ENCODE assay signal across 2 cellular contexts in the genomic region with DNA sequence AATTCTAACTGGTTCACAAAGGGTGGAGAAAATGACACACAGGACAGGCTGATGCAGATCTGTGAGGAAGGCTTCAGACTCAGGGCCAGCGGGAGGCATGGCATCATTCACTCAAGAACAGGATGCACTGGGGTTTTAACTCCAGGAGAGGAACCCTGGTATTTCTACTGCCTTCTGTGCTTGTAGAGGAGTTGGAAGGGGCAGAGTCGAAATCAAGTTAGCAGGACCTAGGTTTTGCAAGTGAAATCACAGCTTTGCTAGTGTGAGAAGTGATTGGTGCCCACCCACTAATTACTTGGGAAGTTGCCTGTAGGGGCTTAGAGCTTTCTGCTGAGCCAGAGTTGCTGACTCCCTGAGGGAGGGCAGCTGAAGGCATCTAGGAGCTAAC.
TF ChIP-seq lines count a peak whose summit lies in the region.

No MANE protein-coding gene starts in this region.

TF ChIP-seq in HCT116, 20 proteins besides CTCF, POLR2A, EP300 and RAD21 (continued from another document):
- TF ChIP-seq, protein P1, sequence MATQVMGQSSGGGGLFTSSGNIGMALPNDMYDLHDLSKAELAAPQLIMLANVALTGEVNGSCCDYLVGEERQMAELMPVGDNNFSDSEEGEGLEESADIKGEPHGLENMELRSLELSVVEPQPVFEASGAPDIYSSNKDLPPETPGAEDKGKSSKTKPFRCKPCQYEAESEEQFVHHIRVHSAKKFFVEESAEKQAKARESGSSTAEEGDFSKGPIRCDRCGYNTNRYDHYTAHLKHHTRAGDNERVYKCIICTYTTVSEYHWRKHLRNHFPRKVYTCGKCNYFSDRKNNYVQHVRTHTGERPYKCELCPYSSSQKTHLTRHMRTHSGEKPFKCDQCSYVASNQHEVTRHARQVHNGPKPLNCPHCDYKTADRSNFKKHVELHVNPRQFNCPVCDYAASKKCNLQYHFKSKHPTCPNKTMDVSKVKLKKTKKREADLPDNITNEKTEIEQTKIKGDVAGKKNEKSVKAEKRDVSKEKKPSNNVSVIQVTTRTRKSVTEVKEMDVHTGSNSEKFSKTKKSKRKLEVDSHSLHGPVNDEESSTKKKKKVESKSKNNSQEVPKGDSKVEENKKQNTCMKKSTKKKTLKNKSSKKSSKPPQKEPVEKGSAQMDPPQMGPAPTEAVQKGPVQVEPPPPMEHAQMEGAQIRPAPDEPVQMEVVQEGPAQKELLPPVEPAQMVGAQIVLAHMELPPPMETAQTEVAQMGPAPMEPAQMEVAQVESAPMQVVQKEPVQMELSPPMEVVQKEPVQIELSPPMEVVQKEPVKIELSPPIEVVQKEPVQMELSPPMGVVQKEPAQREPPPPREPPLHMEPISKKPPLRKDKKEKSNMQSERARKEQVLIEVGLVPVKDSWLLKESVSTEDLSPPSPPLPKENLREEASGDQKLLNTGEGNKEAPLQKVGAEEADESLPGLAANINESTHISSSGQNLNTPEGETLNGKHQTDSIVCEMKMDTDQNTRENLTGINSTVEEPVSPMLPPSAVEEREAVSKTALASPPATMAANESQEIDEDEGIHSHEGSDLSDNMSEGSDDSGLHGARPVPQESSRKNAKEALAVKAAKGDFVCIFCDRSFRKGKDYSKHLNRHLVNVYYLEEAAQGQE (IDR thresholded peaks at IDR 0.05; ENCODE audit: low read depth) = no peak
- TF ChIP-seq ELF1 (IDR thresholded peaks at IDR 0.05; ENCODE audit: borderline replicate concordance, low read depth) (no peak), CBX3 (IDR thresholded peaks at IDR 0.05; ENCODE audit: low read depth) (no peak), ZNF274 (IDR thresholded peaks at IDR 0.05; ENCODE audit: low read depth, low read length) (no peak), SRF (IDR thresholded peaks at IDR 0.05; ENCODE audit: low read depth) (no peak), POLR2AphosphoS5 (IDR thresholded peaks at IDR 0.05; ENCODE audit: low read depth, low read length) (no peak), JUND (IDR thresholded peaks at IDR 0.05) (no peak), EGR1 (IDR thresholded peaks at IDR 0.05; ENCODE audit: low read depth) (no peak), SP1 (IDR thresholded peaks at IDR 0.05; ENCODE audit: low read depth) (no peak), SIN3A (IDR thresholded peaks at IDR 0.05; ENCODE audit: low read depth) (no peak)
- TF ChIP-seq, protein P2, sequence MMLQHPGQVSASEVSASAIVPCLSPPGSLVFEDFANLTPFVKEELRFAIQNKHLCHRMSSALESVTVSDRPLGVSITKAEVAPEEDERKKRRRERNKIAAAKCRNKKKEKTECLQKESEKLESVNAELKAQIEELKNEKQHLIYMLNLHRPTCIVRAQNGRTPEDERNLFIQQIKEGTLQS (IDR thresholded peaks at IDR 0.05) = no peak

TF ChIP-seq in WTC11, 78 proteins besides CTCF, POLR2A, EP300 and RAD21 (continued from another document):
- TF ChIP-seq, protein P3, sequence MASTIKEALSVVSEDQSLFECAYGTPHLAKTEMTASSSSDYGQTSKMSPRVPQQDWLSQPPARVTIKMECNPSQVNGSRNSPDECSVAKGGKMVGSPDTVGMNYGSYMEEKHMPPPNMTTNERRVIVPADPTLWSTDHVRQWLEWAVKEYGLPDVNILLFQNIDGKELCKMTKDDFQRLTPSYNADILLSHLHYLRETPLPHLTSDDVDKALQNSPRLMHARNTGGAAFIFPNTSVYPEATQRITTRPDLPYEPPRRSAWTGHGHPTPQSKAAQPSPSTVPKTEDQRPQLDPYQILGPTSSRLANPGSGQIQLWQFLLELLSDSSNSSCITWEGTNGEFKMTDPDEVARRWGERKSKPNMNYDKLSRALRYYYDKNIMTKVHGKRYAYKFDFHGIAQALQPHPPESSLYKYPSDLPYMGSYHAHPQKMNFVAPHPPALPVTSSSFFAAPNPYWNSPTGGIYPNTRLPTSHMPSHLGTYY (CRISPR knock-in tag; IDR thresholded peaks at IDR 0.05) = no peak
- no peak for TF ChIP-seq GTF2I (CRISPR knock-in tag; conservative IDR thresholded peaks at IDR 0.05)
- TF ChIP-seq, protein P4, sequence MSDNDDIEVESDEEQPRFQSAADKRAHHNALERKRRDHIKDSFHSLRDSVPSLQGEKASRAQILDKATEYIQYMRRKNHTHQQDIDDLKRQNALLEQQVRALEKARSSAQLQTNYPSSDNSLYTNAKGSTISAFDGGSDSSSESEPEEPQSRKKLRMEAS (CRISPR knock-in tag; IDR thresholded peaks at IDR 0.05) = no peak
- TF ChIP-seq SOX15 (CRISPR knock-in tag; IDR thresholded peaks at IDR 0.05) = no peak
- TF ChIP-seq, protein P5, sequence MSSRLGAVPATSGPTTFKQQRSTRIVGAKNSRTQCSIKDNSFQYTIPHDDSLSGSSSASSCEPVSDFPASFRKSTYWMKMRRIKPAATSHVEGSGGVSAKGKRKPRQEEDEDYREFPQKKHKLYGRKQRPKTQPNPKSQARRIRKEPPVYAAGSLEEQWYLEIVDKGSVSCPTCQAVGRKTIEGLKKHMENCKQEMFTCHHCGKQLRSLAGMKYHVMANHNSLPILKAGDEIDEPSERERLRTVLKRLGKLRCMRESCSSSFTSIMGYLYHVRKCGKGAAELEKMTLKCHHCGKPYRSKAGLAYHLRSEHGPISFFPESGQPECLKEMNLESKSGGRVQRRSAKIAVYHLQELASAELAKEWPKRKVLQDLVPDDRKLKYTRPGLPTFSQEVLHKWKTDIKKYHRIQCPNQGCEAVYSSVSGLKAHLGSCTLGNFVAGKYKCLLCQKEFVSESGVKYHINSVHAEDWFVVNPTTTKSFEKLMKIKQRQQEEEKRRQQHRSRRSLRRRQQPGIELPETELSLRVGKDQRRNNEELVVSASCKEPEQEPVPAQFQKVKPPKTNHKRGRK (CRISPR knock-in tag; IDR thresholded peaks at IDR 0.05; ENCODE audit: borderline replicate concordance) = no peak
- no peak for TF ChIP-seq KAT7 (CRISPR knock-in tag; IDR thresholded peaks at IDR 0.05; ENCODE audit: borderline replicate concordance)
- no peak for TF ChIP-seq SMAD3 (CRISPR knock-in tag; IDR thresholded peaks at IDR 0.05; ENCODE audit: borderline replicate concordance)
- TF ChIP-seq CBFB (CRISPR knock-in tag; IDR thresholded peaks at IDR 0.05; ENCODE audit: low read depth) = no peak
TF ChIP-seq in WTC11: peak in this region for 0.
